ENCODE assay signal across 14 cellular contexts in genomic region chr2:238601433-238602222, GRCh38.
DNase-seq lines count a peak whose midpoint lies in the region; ATAC-seq and TF ChIP-seq lines count a peak whose summit lies in the region.
"Had no signal": no experiment of that assay in that cellular context is flagged by ENCODE, and none has a peak within 500 bp of the region (broad histone marks: within the 10 kb centered on the region; RNA-seq: fewer than 3 reads in every experiment).

No MANE protein-coding gene starts in this region.

- peaks cover 7% of the 10 kb centered on the region for H3K9me3 ChIP-seq in MG63
- no peaks in the 10 kb centered on the region for H3K9me3 ChIP-seq in esophagus (ENCODE audit: control insufficient read depth in 2 of 2, insufficient read depth in 1 of 2, low read depth in 1 of 2, low read length in 1 of 2)
- H3K9me3 ChIP-seq in muscle layer of colon (ENCODE audit: low read length) = no peaks in the 10 kb centered on the region
- H3K9me3 ChIP-seq in transverse colon = no peaks in the 10 kb centered on the region
- no peaks in the 10 kb centered on the region for H3K9me3 ChIP-seq in effector memory CD4-positive, alpha-beta T cell (ENCODE audit: control insufficient read depth, low read length)

- H3K4me1 ChIP-seq in esophagus (ENCODE audit: control insufficient read depth in 2 of 2, insufficient read depth in 2 of 2, low read length in 1 of 2) = peaks cover 0 to 10% of the 10 kb centered on the region in 2 donors
- peaks cover 51% of the 10 kb centered on the region for H3K4me1 ChIP-seq in muscle layer of colon (ENCODE audit: insufficient read depth, low read length)
- H3K4me1 ChIP-seq in transverse colon = peaks cover 5 to 19% (median 8%) of the 10 kb centered on the region in 4 donors
- H3K4me1 ChIP-seq in effector memory CD4-positive, alpha-beta T cell (ENCODE audit: control insufficient read depth, insufficient read depth, low read length, poor library complexity, severe bottlenecking) = no peaks in the 10 kb centered on the region
- H3K4me1 ChIP-seq: SJCRH30 had no signal

- 37 to 52% methylated on average over 11 of the region's 11 CpGs for WGBS in esophagus, 2 donors
- 64 to 69% methylated on average over 3 to 11 of the region's 11 CpGs for WGBS in transverse colon (ENCODE audit: low coverage in 1 of 2), 2 donors

- in situ Hi-C loops in transverse colon (cut with MboI; ENCODE audit: low pct_ligation_motif_present in 1 of 4, low pct_unique_long_range_greater_than_20kb in 1 of 4, low sequenced_read_pairs in 3 of 4) = no loop called here

- peak overlapping the region; percentile 74 to 87 for H3K27ac ChIP-seq in esophagus (ENCODE audit: low read depth in 2 of 2, low read length in 1 of 2)
- peak overlapping the region; percentile 60 for H3K27ac ChIP-seq in muscle layer of colon (ENCODE audit: low read depth, low read length)
- peak overlapping the region; percentile 59 to 80 (median 66) for H3K27ac ChIP-seq in transverse colon
- no peak overlapping the region for H3K27ac ChIP-seq in effector memory CD4-positive, alpha-beta T cell (ENCODE audit: insufficient read depth, low read length, poor library complexity, severe bottlenecking)
- H3K27ac ChIP-seq: SJCRH30 had no signal

- intact Hi-C loops in transverse colon (cut with DNase I; ENCODE audit: low total_unique reads) = no loop called here

- no peak overlapping the region for H3K9ac ChIP-seq in muscle layer of colon (ENCODE audit: low read length)

- H3K36me3 ChIP-seq in MG63 = no peaks in the 10 kb centered on the region
- no peaks in the 10 kb centered on the region for H3K36me3 ChIP-seq in esophagus (ENCODE audit: control insufficient read depth in 2 of 2, insufficient read depth in 2 of 2, low read length in 1 of 2)
- no peaks in the 10 kb centered on the region for H3K36me3 ChIP-seq in muscle layer of colon (ENCODE audit: insufficient read depth, low read length)
- H3K36me3 ChIP-seq in transverse colon = no peaks in the 10 kb centered on the region
- no peaks in the 10 kb centered on the region for H3K36me3 ChIP-seq in effector memory CD4-positive, alpha-beta T cell (ENCODE audit: control insufficient read depth, insufficient read depth, low read length)
- H3K36me3 ChIP-seq: SJCRH30 had no signal

- TF ChIP-seq POLR2A in transverse colon (IDR thresholded peaks at IDR 0.05) = no peak

- H3K4me3 ChIP-seq in MG63 (no peak overlapping the region), esophagus (ENCODE audit: low read depth in 1 of 2, low read length in 2 of 2) (no peak overlapping the region), muscle layer of colon (ENCODE audit: low read depth in 1 of 2, low read length in 2 of 2) (peak overlapping the region in 1 of 2 donors; percentile 21), transverse colon (no peak overlapping the region)
- no peak overlapping the region for H3K4me3 ChIP-seq in effector memory CD4-positive, alpha-beta T cell (ENCODE audit: insufficient read depth, low read depth, low read length, poor library complexity, severe bottlenecking)
- H3K4me3 ChIP-seq: SJCRH30 had no signal

- no peak for TF ChIP-seq CTCF in transverse colon (IDR thresholded peaks at IDR 0.05)

- H3K27me3 ChIP-seq in MG63 = no peaks in the 10 kb centered on the region
- H3K27me3 ChIP-seq in esophagus (ENCODE audit: control insufficient read depth in 1 of 2, insufficient read depth in 2 of 2, low read length in 2 of 2) = no peaks in the 10 kb centered on the region
- H3K27me3 ChIP-seq in muscle layer of colon (ENCODE audit: control insufficient read depth in 1 of 2, insufficient read depth in 2 of 2, low read length in 2 of 2) = no peaks in the 10 kb centered on the region
- H3K27me3 ChIP-seq in transverse colon = peaks cover 4% of the 10 kb centered on the region
- H3K27me3 ChIP-seq in effector memory CD4-positive, alpha-beta T cell (replicated peaks; ENCODE audit: control insufficient read depth, insufficient read depth, low read length, poor library complexity, severe bottlenecking) = no peaks in the 10 kb centered on the region

- ATAC-seq in HG02798 (IDR thresholded peaks at IDR 0.05; ENCODE audit: poor library complexity, unreplicated experiment) = no peak
- ATAC-seq: activated CD4-positive, CD25-positive, alpha-beta regulatory T cell treated with anti-CD3 and anti-CD28 coated beads, Interleukin-2, amount 50 U/mL, for 24 hours; activated T-cell treated with anti-CD3 and anti-CD28 coated beads, Interleukin-2, amount 50 U/mL, for 72 hours had no signal

- peak; percentile 65 for DNase-seq in MG63
- DNase-seq in transverse colon = peak; percentile 19
- DNase-seq in DMS53 treated with DMSO at 0.1 percent for 48 hours (lab: John Stamatoyannopoulos, UW; ENCODE audit: unreplicated experiment) = no peak
- no peak for DNase-seq in effector memory CD4-positive, alpha-beta T cell
- no peak for DNase-seq in 8988T
- DNase-seq: activated T-cell treated with anti-CD3 and anti-CD28 coated beads, Interleukin-2, amount 50 U/mL, for 72 hours; head of caudate nucleus; MM.1S; NCI-H510A treated with DMSO at 0.1 percent for 48 hours; SJCRH30 had no signal

- TF ChIP-seq EP300 in transverse colon (IDR thresholded peaks at IDR 0.05; ENCODE audit: low read depth) = peak; percentile 18

Comparison
In these comparisons a context has a peak if more than half of its experiments do, and no peak if none do; other contexts are left out.
1. DNase-seq: peak in MG63 (single experiment) and transverse colon (single experiment); none in DMS53 treated with DMSO at 0.1 percent for 48 hours (single experiment), effector memory CD4-positive, alpha-beta T cell (0 of 3) and 8988T (single experiment).